ENCODE assay signal across 13 cellular contexts in genomic region chr4:169062861-169063197, GRCh38. TPM values are rescaled to one million over a fixed set of nuclear protein-coding genes. Genes with fewer than 3 reads are reported as not detected.
DNase-seq lines count a peak whose midpoint lies in the region; ATAC-seq and TF ChIP-seq lines count a peak whose summit lies in the region.
"Had no signal": no experiment of that assay in that cellular context is flagged by ENCODE, and none has a peak within 500 bp of the region (broad histone marks: within the 10 kb centered on the region; RNA-seq: fewer than 3 reads in every experiment).

No MANE protein-coding gene starts in this region.

- TF ChIP-seq POLR2A in body of pancreas (IDR thresholded peaks at IDR 0.05): no peak
- no peak for TF ChIP-seq POLR2A in ovary (IDR thresholded peaks at IDR 0.05)

- H3K4me1 ChIP-seq in body of pancreas: peaks cover 13% of the 10 kb centered on the region
- H3K4me1 ChIP-seq in left ventricle myocardium inferior: peaks cover 61% of the 10 kb centered on the region
- H3K4me1 ChIP-seq in ovary (ENCODE audit: insufficient read depth): peaks cover 10% of the 10 kb centered on the region
- H3K4me1 ChIP-seq in aorta (ENCODE audit: control insufficient read depth in 1 of 2, insufficient read depth in 2 of 2, low read length in 2 of 2): peaks cover 3 to 10% of the 10 kb centered on the region in 2 donors

- intact Hi-C loops in body of pancreas (cut with DNase I) (no loop called here), left ventricle myocardium inferior (cut with micrococcal nuclease) (no loop called here), ovary (cut with DNase I) (no loop called here), aorta (cut with DNase I) (loop anchor here in 1 of 2 donors (5.0 kb wide), 2 partner anchors 34 to 209 kb away; partner anchors contain the start of gene SH3RF1)

- H3K9me3 ChIP-seq in body of pancreas: no peaks in the 10 kb centered on the region
- H3K9me3 ChIP-seq in left ventricle myocardium inferior (replicated peaks): no peaks in the 10 kb centered on the region
- H3K9me3 ChIP-seq in ovary: no peaks in the 10 kb centered on the region
- no peaks in the 10 kb centered on the region for H3K9me3 ChIP-seq in aorta (ENCODE audit: control insufficient read depth, low read length)

- TF ChIP-seq CTCF in body of pancreas (IDR thresholded peaks at IDR 0.05): no peak
- TF ChIP-seq CTCF in left ventricle myocardium inferior (IDR thresholded peaks at IDR 0.05; ENCODE audit: borderline replicate concordance): no peak
- no peak for TF ChIP-seq CTCF in ovary (IDR thresholded peaks at IDR 0.05)

- H3K36me3 ChIP-seq in body of pancreas (replicated peaks in 1 of 2; ENCODE audit: insufficient read depth in 1 of 2, low read depth in 2 of 2) (no peaks in the 10 kb centered on the region), left ventricle myocardium inferior (no peaks in the 10 kb centered on the region), ovary (no peaks in the 10 kb centered on the region), aorta (ENCODE audit: control insufficient read depth in 1 of 2, insufficient read depth in 2 of 2, low read length in 1 of 2) (no peaks in the 10 kb centered on the region)

- H3K27ac ChIP-seq in body of pancreas: peak overlapping the region in 3 of 4 donors; percentile 17 to 57 (median 29)
- peak overlapping the region; percentile 91 for H3K27ac ChIP-seq in left ventricle myocardium inferior (replicated peaks)
- peak overlapping the region; percentile 14 to 81 for H3K27ac ChIP-seq in ovary
- H3K27ac ChIP-seq in aorta (ENCODE audit: low read depth in 1 of 2, low read length in 2 of 2): peak overlapping the region; percentile 65 to 77

- ATAC-seq in body of pancreas (peak; percentile 17), aorta (ENCODE audit: low FRiP score) (peak; percentile 13), GM19023 (IDR thresholded peaks at IDR 0.05; ENCODE audit: unreplicated experiment) (no peak), GM19467 (IDR thresholded peaks at IDR 0.05; ENCODE audit: unreplicated experiment) (no peak)
- ATAC-seq: activated CD8-positive, alpha-beta memory T cell treated with anti-CD3 and anti-CD28 coated beads, Interleukin-2, amount 10 ng/mL, durations not matched to agents 7 days and 5 days; activated naive CD8-positive, alpha-beta T cell treated with anti-CD3 and anti-CD28 coated beads, Interleukin-2, amount 50 U/mL, for 24 hours; stimulated activated effector memory CD8-positive, alpha-beta T cell treated with anti-CD3 and anti-CD28 coated beads, Interleukin-12 subunit alpha, Interleukin-12 subunit beta, amount 100 ng/mL, for 72 hours had no signal

- no peak overlapping the region for H3K4me3 ChIP-seq in body of pancreas
- no peak overlapping the region for H3K4me3 ChIP-seq in left ventricle myocardium inferior
- H3K4me3 ChIP-seq in ovary: no peak overlapping the region
- H3K4me3 ChIP-seq in aorta (ENCODE audit: low read length in 2 of 2): no peak overlapping the region

- DNase-seq in body of pancreas (no peak), left ventricle myocardium inferior (no peak), ovary (peak in 2 of 5 donors; percentile 42 to 44), aorta (no peak), NCI-H69 (lab: John Stamatoyannopoulos, UW) (no peak)
- DNase-seq: activated CD8-positive, alpha-beta memory T cell treated with anti-CD3 and anti-CD28 coated beads, Interleukin-2, amount 10 ng/mL, durations not matched to agents 7 days and 5 days; activated naive CD8-positive, alpha-beta T cell treated with anti-CD3 and anti-CD28 coated beads, Interleukin-2, amount 50 U/mL, for 24 hours; NCI-H446 treated with DMSO at 0.1 percent for 48 hours; RPMI8226; stimulated activated CD4-positive, alpha-beta T cell treated with anti-CD3 and anti-CD28 coated beads, Interleukin-2, amount 100 ng/mL, for 24 hours had no signal

- 20 to 42% methylated on average over 5 of the region's 5 CpGs for WGBS in body of pancreas, 2 donors
- WGBS in ovary, 3 donors: 7 to 9% (median 8%) methylated on average over 5 of the region's 5 CpGs
- WGBS in aorta, 2 donors: 15% methylated on average over 5 of the region's 5 CpGs

- TF ChIP-seq EP300 in ovary (IDR thresholded peaks at IDR 0.05): no peak

- H3K27me3 ChIP-seq in body of pancreas (no peaks in the 10 kb centered on the region), left ventricle myocardium inferior (ENCODE audit: low read depth) (no peaks in the 10 kb centered on the region), ovary (no peaks in the 10 kb centered on the region), aorta (ENCODE audit: control insufficient read depth in 1 of 2, insufficient read depth in 2 of 2, low read length in 1 of 2) (no peaks in the 10 kb centered on the region)

RNA-seq across cellular contexts. Expression of gene CBR4, which starts 52.8 kb away (rescaled TPM):
- total RNA-seq in body of pancreas (10 to 100 TPM; 24.1 to 24.4 TPM), left ventricle myocardium inferior (25.9 TPM), ovary (10 to 100 TPM; 17.5 to 24.0 (median 20.2) TPM), aorta (10 to 100 TPM; 13.6 to 20.5 TPM)
- polyA plus RNA-seq in ovary (10 to 100 TPM in 1 of 2 donors, 1 to 10 TPM in 1; 8.9 to 12.3 TPM), aorta (10 to 100 TPM in 1 of 2 donors, 1 to 10 TPM in 1; 8.1 to 11.5 TPM)

Comparison
In these comparisons a context has a peak if more than half of its experiments do, and no peak if none do; other contexts are left out.
1. ATAC-seq: peak in body of pancreas (single experiment) and aorta (single experiment); none in GM19023 (single experiment) and GM19467 (single experiment).
2. H3K27ac ChIP-seq: peak in every context shown above with its lines; median percentile 91 in left ventricle myocardium inferior; 71 in aorta; 48 in ovary; 29 in body of pancreas.